8 cellular contexts compared by ENCODE assay signal in genomic region chr11:693887-694562, GRCh38. TPM values are rescaled to one million over a fixed set of nuclear protein-coding genes. Genes with fewer than 3 reads are reported as not detected.
A peak's percentile ranks its signal among the peaks of the same experiment; 100 is the strongest.
DNase-seq lines count a peak whose midpoint lies in the region; ATAC-seq, FAIRE-seq and TF ChIP-seq lines count a peak whose summit lies in the region.

No MANE protein-coding gene starts in this region.

- H2AFZ ChIP-seq in DND-41 (ENCODE audit: low read depth, low read length): no peak overlapping the region

- FAIRE-seq in frontal cortex (lab: Jason Lieb, UNC): no peak

- H3K9ac ChIP-seq in DND-41 (ENCODE audit: low read depth, low read length): peak overlapping the region; percentile 93

- TF ChIP-seq CTCF in DND-41 (IDR thresholded peaks at IDR 0.05; ENCODE audit: borderline replicate concordance, extremely low read depth, low read length, poor library complexity, severe bottlenecking): no peak
- no peak for TF ChIP-seq CTCF in psoas muscle (IDR thresholded peaks at IDR 0.05)

- H3K36me3 ChIP-seq in DND-41 (ENCODE audit: insufficient read depth, low read length): peaks cover 30% of the 10 kb centered on the region
- no peaks in the 10 kb centered on the region for H3K36me3 ChIP-seq in effector memory CD4-positive, alpha-beta T cell (ENCODE audit: control insufficient read depth, insufficient read depth, low read length)
- H3K36me3 ChIP-seq in psoas muscle (ENCODE audit: insufficient read depth in 1 of 2, low read depth in 1 of 2): peaks cover 0 to 17% of the 10 kb centered on the region in 2 donors

- H3K9me3 ChIP-seq in DND-41 (ENCODE audit: insufficient read depth, low read length, severe bottlenecking): no peaks in the 10 kb centered on the region
- H3K9me3 ChIP-seq in effector memory CD4-positive, alpha-beta T cell (ENCODE audit: control insufficient read depth, low read length): no peaks in the 10 kb centered on the region
- no peaks in the 10 kb centered on the region for H3K9me3 ChIP-seq in psoas muscle

- peaks cover 82% of the 10 kb centered on the region for H3K79me2 ChIP-seq in DND-41 (ENCODE audit: insufficient read depth, low read length)

- peak overlapping the region; percentile 16 to 95; a peak in 3 of 4 replicates for H3K4me3 ChIP-seq in DND-41 (ENCODE audit: low read depth in 1 of 2, low read length in 2 of 2)
- H3K4me3 ChIP-seq in effector memory CD4-positive, alpha-beta T cell (ENCODE audit: insufficient read depth, low read depth, low read length, poor library complexity, severe bottlenecking): no peak overlapping the region
- H3K4me3 ChIP-seq in psoas muscle: peak overlapping the region; percentile 95

- peak overlapping the region; percentile 97 for H3K4me2 ChIP-seq in DND-41 (ENCODE audit: insufficient read depth, low read length)

- ATAC-seq in DND-41 (ENCODE audit: insufficient read depth, low read depth): no peak
- no peak for ATAC-seq in psoas muscle
- ATAC-seq in GM21423 (IDR thresholded peaks at IDR 0.05; ENCODE audit: unreplicated experiment): no peak
- no peak for ATAC-seq in GM21723 (IDR thresholded peaks at IDR 0.05; ENCODE audit: unreplicated experiment)
- no peak for ATAC-seq in GM18858 (IDR thresholded peaks at IDR 0.05; ENCODE audit: unreplicated experiment)

- intact Hi-C loops in psoas muscle (cut with DNase I): loop anchor here in 1 of 2 donors (10.0 kb wide), 1 partner anchor 119 kb away; the partner anchor contains the start of gene PHRF1

- DNase-seq in DND-41 (no peak), NCI-H510A (lab: John Stamatoyannopoulos, UW) (peak; percentile 62), psoas muscle (no peak), frontal cortex (ENCODE audit: low spot score in 2 of 2) (no peak)
- DNase-seq in effector memory CD4-positive, alpha-beta T cell: no peak

- H4K20me1 ChIP-seq in DND-41 (ENCODE audit: insufficient read depth, low read length): peaks cover 37% of the 10 kb centered on the region

- H3K27me3 ChIP-seq in DND-41 (ENCODE audit: insufficient read depth, low read length, poor library complexity): no peaks in the 10 kb centered on the region
- H3K27me3 ChIP-seq in effector memory CD4-positive, alpha-beta T cell (replicated peaks; ENCODE audit: control insufficient read depth, insufficient read depth, low read length, poor library complexity, severe bottlenecking): no peaks in the 10 kb centered on the region
- H3K27me3 ChIP-seq in psoas muscle (ENCODE audit: insufficient read depth in 3 of 3, low read length in 2 of 3): no peaks in the 10 kb centered on the region

- H3K4me1 ChIP-seq in DND-41 (ENCODE audit: insufficient read depth, low read length) (peaks cover 46% of the 10 kb centered on the region), psoas muscle (peaks cover 34% of the 10 kb centered on the region)
- peaks cover 39% of the 10 kb centered on the region for H3K4me1 ChIP-seq in effector memory CD4-positive, alpha-beta T cell (ENCODE audit: control insufficient read depth, insufficient read depth, low read length, poor library complexity, severe bottlenecking)

- H3K27ac ChIP-seq in DND-41 (ENCODE audit: low read length) (peak overlapping the region; percentile 32; the same call in 1 of the 2 replicates), psoas muscle (peak overlapping the region; percentile 66)
- peak overlapping the region; percentile 61 for H3K27ac ChIP-seq in effector memory CD4-positive, alpha-beta T cell (ENCODE audit: insufficient read depth, low read length, poor library complexity, severe bottlenecking)

- 63 to 65% (median 65%) methylated on average over 12 to 15 of the region's 15 CpGs for WGBS in psoas muscle, 3 donors

RNA-seq across cellular contexts. Expression of gene DEAF1, which starts 1.0 kb away (rescaled TPM):
- total RNA-seq in psoas muscle (10 to 100 TPM; 15.0 to 30.0 (median 21.0) TPM), frontal cortex (60.3 TPM)
- polyA plus RNA-seq in psoas muscle: 10 to 100 TPM; 12.5 to 18.1 (median 15.3) TPM

RNA-seq across cellular contexts. Expression of gene TMEM80, which starts 1.6 kb away (rescaled TPM):
- 10 to 100 TPM in 2 of 4 donors, 1 to 10 TPM in 2; 5.9 to 15.7 (median 9.7) TPM for total RNA-seq in psoas muscle
- polyA plus RNA-seq in psoas muscle: 10 to 100 TPM in 2 of 3 donors, 1 to 10 TPM in 1; 7.4 to 16.3 (median 10.1) TPM
- 11.8 TPM for total RNA-seq in frontal cortex

RNA-seq across cellular contexts. Expression of gene EPS8L2, which starts 12.0 kb away (rescaled TPM):
- total RNA-seq in psoas muscle (1 to 10 TPM in 3 of 4 donors, under 1 TPM in 1; 0.89 to 3.1 (median 1.5) TPM), frontal cortex (0.41 TPM)
- under 1 TPM; 0.47 to 0.63 (median 0.56) TPM for polyA plus RNA-seq in psoas muscle

RNA-seq across cellular contexts. Expression of gene TALDO1, which starts 53.2 kb away (rescaled TPM):
- 100 to 1,000 TPM in 1 of 4 donors, 10 to 100 TPM in 3; 77.7 to 140 (median 81.8) TPM for total RNA-seq in psoas muscle
- 10 to 100 TPM; 58.7 to 77.6 (median 65.9) TPM for polyA plus RNA-seq in psoas muscle
- total RNA-seq in frontal cortex: 77.9 TPM

RNA-seq across cellular contexts. Expression of gene DRD4, which starts 57.0 kb away (rescaled TPM):
- total RNA-seq in psoas muscle: 1 to 10 TPM in 2 of 4 donors, under 1 TPM in 1, not detected in 1; 0.55 to 1.2 (median 1.1) TPM
- under 1 TPM in 2 of 3 donors, not detected in 1; 0.14 to 0.18 TPM for polyA plus RNA-seq in psoas muscle
- not detected for total RNA-seq in frontal cortex
